Comparison of ENCODE assay signal across 8 cellular contexts in the genomic region with DNA sequence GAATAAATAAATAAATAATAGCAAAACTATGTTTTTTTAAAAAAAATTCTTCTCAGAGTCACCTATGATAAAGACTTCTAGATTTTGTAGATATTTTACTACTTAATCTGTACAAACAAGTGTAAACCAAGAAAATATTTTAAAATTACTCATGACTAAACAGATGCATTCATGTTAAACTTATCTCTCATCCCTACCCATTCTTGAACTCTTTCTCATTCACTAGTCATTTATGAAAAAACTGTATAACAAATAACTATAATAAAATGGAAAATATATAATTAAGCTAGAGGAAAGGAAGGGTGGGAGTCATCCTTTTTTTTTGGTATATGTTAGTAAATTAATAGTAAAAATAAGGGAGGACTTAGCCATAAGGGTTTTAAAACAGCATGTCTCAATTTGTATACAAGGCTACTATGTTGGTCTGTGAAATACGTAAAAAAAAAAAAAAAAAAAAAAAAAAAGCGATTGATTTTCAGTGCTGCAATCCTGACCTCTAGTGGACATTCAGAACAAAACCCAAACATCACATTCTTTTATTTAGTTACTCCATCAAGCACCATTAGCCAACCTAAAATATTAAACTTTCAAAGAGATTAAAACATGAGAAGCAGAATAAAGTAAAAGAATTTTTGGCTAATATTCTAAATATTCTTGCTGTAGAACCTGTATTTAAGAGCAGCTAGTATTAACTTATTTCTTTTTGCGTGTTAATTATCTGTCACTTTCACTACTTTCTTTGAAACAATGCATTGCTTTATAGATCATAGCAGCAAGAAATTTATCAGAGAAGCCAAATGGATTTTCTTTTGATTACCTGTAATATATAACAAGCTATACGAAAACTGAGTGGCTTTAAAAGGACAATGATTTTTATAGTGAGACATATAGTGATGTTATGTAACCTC.
DNase-seq lines count a peak whose midpoint lies in the region; ATAC-seq and TF ChIP-seq lines count a peak whose summit lies in the region.

No MANE protein-coding gene starts in this region.

- TF ChIP-seq POLR2A in Peyer's patch (IDR thresholded peaks at IDR 0.05) = no peak

- H3K27me3 Mint-ChIP-seq in Calu3 (ENCODE audit: unreplicated experiment) = no peaks in the 10 kb centered on the region

- H3K4me3 ChIP-seq in Peyer's patch (no peak overlapping the region), epithelial cell of proximal tubule (ENCODE audit: low read depth, low read length) (no peak overlapping the region), neutrophil (ENCODE audit: low read depth in 1 of 2, low read length in 1 of 2) (no peak overlapping the region)

- TF ChIP-seq EP300 in Ishikawa (IDR thresholded peaks at IDR 0.05; ENCODE audit: borderline replicate concordance) = no peak

- H3K4me1 ChIP-seq in Peyer's patch (no peaks in the 10 kb centered on the region), neutrophil (ENCODE audit: control insufficient read depth in 1 of 2, insufficient read depth in 1 of 2, low read depth in 1 of 2, low read length in 1 of 2) (peaks cover 33 to 41% of the 10 kb centered on the region in 2 experiments)

- no peak overlapping the region for H3K27ac ChIP-seq in Peyer's patch
- no peak overlapping the region for H3K27ac ChIP-seq in neutrophil

- no peak overlapping the region for H3K27ac Mint-ChIP-seq in Calu3 (ENCODE audit: unreplicated experiment)

- H3K4me3 Mint-ChIP-seq in Calu3 (ENCODE audit: low read depth, unreplicated experiment) = no peak overlapping the region

- intact Hi-C loops in Calu3 (cut with micrococcal nuclease; ENCODE audit: unreplicated experiment) = loop anchor here (1.0 to 5.0 kb wide), 3 partner anchors 482 to 1322 kb away; no protein-coding TSS in a partner anchor

- ATAC-seq in HG03442 (IDR thresholded peaks at IDR 0.05; ENCODE audit: unreplicated experiment) = no peak
- no peak for ATAC-seq in GM21367 (IDR thresholded peaks at IDR 0.05; ENCODE audit: unreplicated experiment)

- H3K4me1 Mint-ChIP-seq in Calu3 (ENCODE audit: low read depth, unreplicated experiment) = no peaks in the 10 kb centered on the region

- no peak for DNase-seq in Calu3
- DNase-seq in Peyer's patch = no peak
- peak; percentile 9 for DNase-seq in epithelial cell of proximal tubule (ENCODE audit: low read depth)
- DNase-seq in GM19238 (ENCODE audit: insufficient read length, low spot score) = no peak

- peak; percentile 71 for TF ChIP-seq RAD21 in Ishikawa (IDR thresholded peaks at IDR 0.05; ENCODE audit: low read depth)

- H3K27me3 ChIP-seq in Peyer's patch (no peaks in the 10 kb centered on the region), neutrophil (no peaks in the 10 kb centered on the region)

- no peaks in the 10 kb centered on the region for H3K36me3 ChIP-seq in Peyer's patch
- H3K36me3 ChIP-seq in neutrophil = no peaks in the 10 kb centered on the region

- CTCF ChIA-PET in Calu3 (lab: Charles Lee) = interaction anchor here (0.7 to 1.2 kb wide), 2 partner anchors 482 to 523 kb away, joined by 3 to 10 read pairs; no protein-coding TSS in a partner anchor

- BruUV-seq in Calu3 (replicated peaks; lab: Mats Ljungman, UMichigan) = no TSS peak

- no peaks in the 10 kb centered on the region for H3K9me3 Mint-ChIP-seq in Calu3 (ENCODE audit: low read depth, unreplicated experiment)

- TF ChIP-seq CTCF in Calu3 (IDR thresholded peaks at IDR 0.05; ENCODE audit: unreplicated experiment) (peak; percentile 56), Peyer's patch (IDR thresholded peaks at IDR 0.05) (peak; percentile 40 to 60 (median 59)), epithelial cell of proximal tubule (conservative IDR thresholded peaks at IDR 0.05; ENCODE audit: low read depth, low read length) (peak; percentile 64), neutrophil (IDR thresholded peaks at IDR 0.05) (peak; percentile 60)

- H3K9me3 ChIP-seq in Peyer's patch (no peaks in the 10 kb centered on the region), neutrophil (no peaks in the 10 kb centered on the region)

- no peaks in the 10 kb centered on the region for H3K36me3 Mint-ChIP-seq in Calu3 (ENCODE audit: insufficient read depth, unreplicated experiment)

TF ChIP-seq in Ishikawa, 13 proteins besides CTCF, POLR2A, EP300 and RAD21:
- TF ChIP-seq TAF1 (IDR thresholded peaks at IDR 0.05; ENCODE audit: low read depth) (no peak), EGR1 (IDR thresholded peaks at IDR 0.05) (no peak), NFIC (IDR thresholded peaks at IDR 0.05) (no peak), TCF12 (IDR thresholded peaks at IDR 0.05; ENCODE audit: low read depth) (no peak)
- TF ChIP-seq, protein P1, sequence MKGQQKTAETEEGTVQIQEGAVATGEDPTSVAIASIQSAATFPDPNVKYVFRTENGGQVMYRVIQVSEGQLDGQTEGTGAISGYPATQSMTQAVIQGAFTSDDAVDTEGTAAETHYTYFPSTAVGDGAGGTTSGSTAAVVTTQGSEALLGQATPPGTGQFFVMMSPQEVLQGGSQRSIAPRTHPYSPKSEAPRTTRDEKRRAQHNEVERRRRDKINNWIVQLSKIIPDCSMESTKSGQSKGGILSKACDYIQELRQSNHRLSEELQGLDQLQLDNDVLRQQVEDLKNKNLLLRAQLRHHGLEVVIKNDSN (IDR thresholded peaks at IDR 0.05) = no peak
- TF ChIP-seq, protein P2, sequence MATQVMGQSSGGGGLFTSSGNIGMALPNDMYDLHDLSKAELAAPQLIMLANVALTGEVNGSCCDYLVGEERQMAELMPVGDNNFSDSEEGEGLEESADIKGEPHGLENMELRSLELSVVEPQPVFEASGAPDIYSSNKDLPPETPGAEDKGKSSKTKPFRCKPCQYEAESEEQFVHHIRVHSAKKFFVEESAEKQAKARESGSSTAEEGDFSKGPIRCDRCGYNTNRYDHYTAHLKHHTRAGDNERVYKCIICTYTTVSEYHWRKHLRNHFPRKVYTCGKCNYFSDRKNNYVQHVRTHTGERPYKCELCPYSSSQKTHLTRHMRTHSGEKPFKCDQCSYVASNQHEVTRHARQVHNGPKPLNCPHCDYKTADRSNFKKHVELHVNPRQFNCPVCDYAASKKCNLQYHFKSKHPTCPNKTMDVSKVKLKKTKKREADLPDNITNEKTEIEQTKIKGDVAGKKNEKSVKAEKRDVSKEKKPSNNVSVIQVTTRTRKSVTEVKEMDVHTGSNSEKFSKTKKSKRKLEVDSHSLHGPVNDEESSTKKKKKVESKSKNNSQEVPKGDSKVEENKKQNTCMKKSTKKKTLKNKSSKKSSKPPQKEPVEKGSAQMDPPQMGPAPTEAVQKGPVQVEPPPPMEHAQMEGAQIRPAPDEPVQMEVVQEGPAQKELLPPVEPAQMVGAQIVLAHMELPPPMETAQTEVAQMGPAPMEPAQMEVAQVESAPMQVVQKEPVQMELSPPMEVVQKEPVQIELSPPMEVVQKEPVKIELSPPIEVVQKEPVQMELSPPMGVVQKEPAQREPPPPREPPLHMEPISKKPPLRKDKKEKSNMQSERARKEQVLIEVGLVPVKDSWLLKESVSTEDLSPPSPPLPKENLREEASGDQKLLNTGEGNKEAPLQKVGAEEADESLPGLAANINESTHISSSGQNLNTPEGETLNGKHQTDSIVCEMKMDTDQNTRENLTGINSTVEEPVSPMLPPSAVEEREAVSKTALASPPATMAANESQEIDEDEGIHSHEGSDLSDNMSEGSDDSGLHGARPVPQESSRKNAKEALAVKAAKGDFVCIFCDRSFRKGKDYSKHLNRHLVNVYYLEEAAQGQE (IDR thresholded peaks at IDR 0.05; ENCODE audit: low read depth) = no peak
TF ChIP-seq in Ishikawa: peak in this region for 0.
